Comparison of ENCODE assay signal across 1 cellular context in the genomic region with DNA sequence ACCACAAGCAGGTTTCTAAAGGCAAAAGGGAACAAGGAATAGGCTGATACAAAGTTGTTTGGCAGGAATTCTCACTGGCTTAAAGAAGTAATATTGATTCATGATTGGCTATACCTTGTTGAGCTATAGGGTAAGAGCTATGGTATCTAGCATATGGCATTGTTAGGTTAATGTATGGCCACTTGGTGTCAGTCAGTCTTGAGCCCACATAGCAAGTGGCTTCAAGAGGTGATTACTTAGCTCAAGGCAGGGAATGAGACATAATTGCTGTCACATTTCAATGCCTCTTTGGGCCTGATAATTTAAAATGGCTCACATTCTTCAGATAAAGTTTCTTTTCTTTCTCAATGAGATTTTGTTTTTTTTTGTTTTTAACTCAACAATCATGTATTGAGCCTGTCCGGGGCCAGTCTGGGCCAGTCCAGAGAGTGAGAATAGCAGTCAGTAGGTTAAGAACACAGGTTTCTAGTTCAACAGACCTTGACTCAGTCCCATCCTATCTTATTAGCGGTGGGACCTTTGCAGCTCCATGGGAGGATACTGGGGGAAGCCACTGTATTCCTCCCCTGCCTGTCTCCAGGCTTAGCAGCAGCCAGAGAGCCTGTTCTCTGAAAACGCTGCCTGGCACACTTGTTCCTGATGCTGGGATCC.
TF ChIP-seq lines count a peak whose summit lies in the region.

No MANE protein-coding gene starts in this region.

TF ChIP-seq in GM23338, 12 proteins besides CTCF, POLR2A, EP300 and RAD21 (continued from another document):
- no peak for TF ChIP-seq REST (IDR thresholded peaks at IDR 0.05; ENCODE audit: unreplicated experiment)
- TF ChIP-seq CREB1 (CRISPR knock-in tag; IDR thresholded peaks at IDR 0.05; ENCODE audit: low read depth): no peak
- no peak for TF ChIP-seq EZH2 (IDR thresholded peaks at IDR 0.05; ENCODE audit: low read depth, unreplicated experiment)
- no peak for TF ChIP-seq ZNF114 (CRISPR knock-in tag; IDR thresholded peaks at IDR 0.05)
- no peak for TF ChIP-seq JUNB (IDR thresholded peaks at IDR 0.05; ENCODE audit: unreplicated experiment)
- no peak for TF ChIP-seq ZNF462 (CRISPR knock-in tag; IDR thresholded peaks at IDR 0.05)
- TF ChIP-seq ZNF331 (CRISPR knock-in tag; IDR thresholded peaks at IDR 0.05; ENCODE audit: low read depth): no peak
